ENCODE assay signal across 11 cellular contexts in genomic region chr21:32475162-32475812, GRCh38.
DNase-seq lines count a peak whose midpoint lies in the region; ATAC-seq, FAIRE-seq and TF ChIP-seq lines count a peak whose summit lies in the region.
"Had no signal": no experiment of that assay in that cellular context is flagged by ENCODE, and none has a peak within 500 bp of the region (broad histone marks: within the 10 kb centered on the region; RNA-seq: fewer than 3 reads in every experiment).

No MANE protein-coding gene starts in this region.

- POLR2A ChIA-PET in AG04449 (lab: Yijun Ruan, JAX), result interaction anchor here (0.6 to 1.0 kb wide), 2 partner anchors 40 to 46 kb away, joined by 4 to 6 read pairs; no protein-coding TSS in a partner anchor
- POLR2A ChIA-PET in PC-3 (lab: Charles Lee; ENCODE audit: unreplicated experiment), result interaction anchor here (0.6 to 1.0 kb wide), 5 partner anchors 19 to 126 kb away, joined by 3 to 16 read pairs (median 9); no protein-coding TSS in a partner anchor

- no peak for TF ChIP-seq CTCF in AG04449 (IDR thresholded peaks at IDR 0.05; ENCODE audit: insufficient read depth, low read length, missing control alignments)
- no peak for TF ChIP-seq CTCF in PC-3 (conservative IDR thresholded peaks at IDR 0.05; ENCODE audit: low read depth, low read length)
- no peak for TF ChIP-seq CTCF in esophagus squamous epithelium (IDR thresholded peaks at IDR 0.05)

- no peak overlapping the region for H3K4me3 ChIP-seq in AG04449 (ENCODE audit: low read depth, low read length)
- peak overlapping the region; percentile 25; the same call in 1 of the 2 replicates for H3K4me3 ChIP-seq in PC-3 (ENCODE audit: low read length)
- H3K4me3 ChIP-seq in esophagus squamous epithelium, result no peak overlapping the region
- peak overlapping the region in 1 of 2 donors; percentile 34 for H3K4me3 ChIP-seq in mucosa of rectum (ENCODE audit: low read length in 2 of 2)
- H3K4me3 ChIP-seq: BLaER1 treated with 17β-estradiol and CSF1 and Interleukin-3, amounts not matched to agents 10 nM and 100 nM had no signal

- H3K79me2 ChIP-seq in PC-3 (ENCODE audit: low read length), result no peaks in the 10 kb centered on the region

- H3K4me2 ChIP-seq in PC-3 (ENCODE audit: low read length), result peak overlapping the region; percentile 64

- no peaks in the 10 kb centered on the region for H3K9me2 ChIP-seq in PC-3 (replicated peaks; ENCODE audit: low read length)

- TF ChIP-seq POLR2A in esophagus squamous epithelium (IDR thresholded peaks at IDR 0.05), result no peak

- intact Hi-C loops in PC-3 (cut with micrococcal nuclease) (loop anchor here (1.0 to 5.0 kb wide), 5 partner anchors 20 to 126 kb away; partner anchors contain the start of gene EVA1C), esophagus squamous epithelium (cut with DNase I) (no loop called here)

- WGBS in esophagus squamous epithelium, 2 donors, result 27 to 34% methylated on average over 9 of the region's 9 CpGs

- CTCF ChIA-PET in AG04449 (lab: Yijun Ruan, JAX), result interaction anchor here (1.2 to 1.6 kb wide), 2 partner anchors 10 to 94 kb away, joined by 6 read pairs; no protein-coding TSS in a partner anchor
- CTCF ChIA-PET in PC-3 (lab: Charles Lee), result interaction anchor here (0.6 to 1.4 kb wide), 6 partner anchors 10 to 103 kb away, joined by 3 to 6 read pairs (median 4); no protein-coding TSS in a partner anchor

- no peak for FAIRE-seq in urothelium cell line (lab: Jason Lieb, UNC)

- H3K9me3 ChIP-seq in PC-3 (ENCODE audit: low read length) (no peaks in the 10 kb centered on the region), esophagus squamous epithelium (no peaks in the 10 kb centered on the region), mucosa of rectum (ENCODE audit: control insufficient read depth in 2 of 2, low read length in 2 of 2) (no peaks in the 10 kb centered on the region)
- H3K9me3 ChIP-seq: BLaER1 treated with 17β-estradiol and CSF1 and Interleukin-3, amounts not matched to agents 10 nM and 100 nM had no signal

- peak; percentile 74 for DNase-seq in AG04449 (ENCODE audit: low read depth, low spot score)
- peak; percentile 52 for DNase-seq in PC-3
- DNase-seq in esophagus squamous epithelium (lab: John Stamatoyannopoulos, UW), result no peak
- no peak for DNase-seq in urothelium cell line (ENCODE audit: low spot score)
- no peak for DNase-seq in NCI-H345 treated with DMSO at 0.1 percent for 48 hours (lab: John Stamatoyannopoulos, UW; ENCODE audit: unreplicated experiment)
- no peak for DNase-seq in DMS 273 treated with DMSO at 0.1 percent for 48 hours (lab: John Stamatoyannopoulos, UW)
- DNase-seq: activated CD4-positive, CD25-positive, alpha-beta regulatory T cell; MV-4-11 had no signal

- ATAC-seq in PC-3 (peak; percentile 52), GM21390 (IDR thresholded peaks at IDR 0.05; ENCODE audit: unreplicated experiment) (no peak)

- H3K36me3 ChIP-seq in PC-3 (ENCODE audit: low read depth, low read length) (no peaks in the 10 kb centered on the region), esophagus squamous epithelium (peaks cover 0 to 51% (median 10%) of the 10 kb centered on the region in 3 donors), mucosa of rectum (ENCODE audit: control insufficient read depth in 2 of 2, insufficient read depth in 2 of 2, low read length in 2 of 2) (peaks cover 2 to 7% of the 10 kb centered on the region in 2 donors)
- H3K36me3 ChIP-seq: BLaER1 treated with 17β-estradiol and CSF1 and Interleukin-3, amounts not matched to agents 10 nM and 100 nM had no signal

- H3K27me3 ChIP-seq in PC-3 (ENCODE audit: low read length), result no peaks in the 10 kb centered on the region
- H3K27me3 ChIP-seq in esophagus squamous epithelium, result no peaks in the 10 kb centered on the region
- no peaks in the 10 kb centered on the region for H3K27me3 ChIP-seq in mucosa of rectum (ENCODE audit: control insufficient read depth in 2 of 2, insufficient read depth in 2 of 2, low read length in 2 of 2)
- H3K27me3 ChIP-seq: BLaER1 treated with 17β-estradiol and CSF1 and Interleukin-3, amounts not matched to agents 10 nM and 100 nM had no signal

- peak overlapping the region; percentile 51; the same call in 1 of the 2 replicates for H2AFZ ChIP-seq in PC-3 (ENCODE audit: low read length)

- no peaks in the 10 kb centered on the region for H4K20me1 ChIP-seq in PC-3 (ENCODE audit: low read length)

- BruUV-seq in PC-3 (replicated peaks; lab: Mats Ljungman, UMichigan), result no TSS peak

- H3F3A ChIP-seq in PC-3 (ENCODE audit: low read length, unreplicated experiment), result no peaks in the 10 kb centered on the region

- peak overlapping the region; percentile 41 for H3K27ac ChIP-seq in PC-3 (ENCODE audit: low read length)
- H3K27ac ChIP-seq in esophagus squamous epithelium, result peak overlapping the region in 3 of 4 donors; percentile 49 to 62 (median 51)
- peak overlapping the region; percentile 13 to 54 for H3K27ac ChIP-seq in mucosa of rectum (ENCODE audit: low read depth in 2 of 2, low read length in 2 of 2)
- H3K27ac ChIP-seq: BLaER1 treated with 17β-estradiol and CSF1 and Interleukin-3, amounts not matched to agents 10 nM and 100 nM had no signal

- H3K4me1 ChIP-seq in PC-3 (ENCODE audit: insufficient read depth, low read length) (peaks cover 38% of the 10 kb centered on the region), esophagus squamous epithelium (peaks cover 13 to 51% (median 14%) of the 10 kb centered on the region in 3 donors), mucosa of rectum (ENCODE audit: control insufficient read depth in 2 of 2, insufficient read depth in 2 of 2, low read length in 2 of 2) (peaks cover 6 to 8% of the 10 kb centered on the region in 2 donors)

- H3K9ac ChIP-seq in PC-3 (ENCODE audit: low read length) (peak overlapping the region; percentile 18; the same call in 1 of the 2 replicates), mucosa of rectum (ENCODE audit: low read depth in 1 of 2, low read length in 2 of 2) (peak overlapping the region in 1 of 2 donors; percentile 26)
- H3K9ac ChIP-seq: BLaER1 treated with 17β-estradiol and CSF1 and Interleukin-3, amounts not matched to agents 10 nM and 100 nM had no signal

Comparison
In these comparisons a context has a peak if more than half of its experiments do, and no peak if none do; other contexts are left out.
1. DNase-seq: peak in AG04449 (single experiment) and PC-3 (single experiment); none in esophagus squamous epithelium (single experiment), urothelium cell line (single experiment), NCI-H345 treated with DMSO at 0.1 percent for 48 hours (single experiment) and DMS 273 treated with DMSO at 0.1 percent for 48 hours (single experiment).
2. Peak in every context shown above with its lines, with median percentiles within 50 percentile points of each other: H3K27ac ChIP-seq.